9 cellular contexts compared by ENCODE assay signal in genomic region chr5:54645888-54646284, GRCh38.
DNase-seq lines count a peak whose midpoint lies in the region; ATAC-seq and TF ChIP-seq lines count a peak whose summit lies in the region.
"Had no signal": no experiment of that assay in that cellular context is flagged by ENCODE, and none has a peak within 500 bp of the region (broad histone marks: within the 10 kb centered on the region; RNA-seq: fewer than 3 reads in every experiment).

No MANE protein-coding gene starts in this region.

- H3K9me3 Mint-ChIP-seq in activated naive CD8-positive, alpha-beta T cell (ENCODE audit: low read depth): no peaks in the 10 kb centered on the region
- peaks cover 0 to 4% of the 10 kb centered on the region in 2 donors for H3K9me3 Mint-ChIP-seq in stimulated activated naive CD8-positive, alpha-beta T cell treated with anti-CD3 and anti-CD28 coated beads, Interleukin-15, amount 100 ng/mL, for 72 hours

- H3K9me3 ChIP-seq in Karpas-422 (ENCODE audit: low read length): no peaks in the 10 kb centered on the region
- H3K9me3 ChIP-seq in hepatocyte (ENCODE audit: low read depth): no peaks in the 10 kb centered on the region

- no peaks in the 10 kb centered on the region for H3K79me2 ChIP-seq in Karpas-422 (ENCODE audit: low read length)
- H3K79me2 ChIP-seq in hepatocyte: no peaks in the 10 kb centered on the region

- H3K27ac Mint-ChIP-seq in activated naive CD8-positive, alpha-beta T cell: peak overlapping the region; percentile 90
- peak overlapping the region in 1 of 2 donors; percentile 84 for H3K27ac Mint-ChIP-seq in stimulated activated naive CD8-positive, alpha-beta T cell treated with anti-CD3 and anti-CD28 coated beads, Interleukin-15, amount 100 ng/mL, for 72 hours

- H3K4me1 Mint-ChIP-seq in activated naive CD8-positive, alpha-beta T cell (ENCODE audit: low read depth): peaks cover 53% of the 10 kb centered on the region
- H3K4me1 Mint-ChIP-seq in stimulated activated naive CD8-positive, alpha-beta T cell treated with anti-CD3 and anti-CD28 coated beads, Interleukin-15, amount 100 ng/mL, for 72 hours: peaks cover 47% of the 10 kb centered on the region

- peaks cover 2% of the 10 kb centered on the region for H3K36me3 Mint-ChIP-seq in activated naive CD8-positive, alpha-beta T cell

- H3K27me3 ChIP-seq in Karpas-422 (ENCODE audit: low read length) (0 out of 2 replicates have a peak, but pooled peaks cover 4% of the 10 kb centered on the region), hepatocyte (no peaks in the 10 kb centered on the region)

- H3K4me2 ChIP-seq in Karpas-422 (ENCODE audit: low read depth, low read length, poor library complexity, severe bottlenecking): peak overlapping the region; percentile 5
- H3K4me2 ChIP-seq in hepatocyte: no peak overlapping the region

- peaks cover 8% of the 10 kb centered on the region; the same call in 1 of the 2 replicates for H3K4me1 ChIP-seq in Karpas-422 (ENCODE audit: low read length)
- H3K4me1 ChIP-seq in hepatocyte (ENCODE audit: insufficient read depth): peaks cover 10% of the 10 kb centered on the region

- H3K9me2 ChIP-seq in Karpas-422 (replicated peaks; ENCODE audit: insufficient read depth, low read length): no peaks in the 10 kb centered on the region
- H3K9me2 ChIP-seq in hepatocyte (replicated peaks; ENCODE audit: insufficient read depth): no peaks in the 10 kb centered on the region

- no peaks in the 10 kb centered on the region for H3K36me3 ChIP-seq in Karpas-422 (ENCODE audit: insufficient read depth, low read length)
- H3K36me3 ChIP-seq in hepatocyte (replicated peaks; ENCODE audit: insufficient read depth, low read depth): no peaks in the 10 kb centered on the region

- WGBS in hepatocyte (ENCODE audit: low lambda C conversion rate, missing lambda C conversion rate): 85% methylated on average over 2 of the region's 2 CpGs

- H4K20me1 ChIP-seq in Karpas-422 (ENCODE audit: insufficient read depth, low read depth, low read length) (no peaks in the 10 kb centered on the region), hepatocyte (ENCODE audit: insufficient read depth, poor library complexity, severe bottlenecking) (no peaks in the 10 kb centered on the region)

- no peak overlapping the region for H3K9ac ChIP-seq in Karpas-422 (ENCODE audit: low read length)

- TF ChIP-seq CTCF in hepatocyte (IDR thresholded peaks at IDR 0.05; ENCODE audit: poor library complexity): no peak
- no peak for TF ChIP-seq CTCF in GM20000 (IDR thresholded peaks at IDR 0.05; ENCODE audit: extremely low read depth, missing control alignments)

- no peaks in the 10 kb centered on the region for H3K27me3 Mint-ChIP-seq in activated naive CD8-positive, alpha-beta T cell
- H3K27me3 Mint-ChIP-seq in stimulated activated naive CD8-positive, alpha-beta T cell treated with anti-CD3 and anti-CD28 coated beads, Interleukin-15, amount 100 ng/mL, for 72 hours: no peaks in the 10 kb centered on the region

- H2AFZ ChIP-seq in Karpas-422 (ENCODE audit: low read length): no peak overlapping the region
- H2AFZ ChIP-seq in hepatocyte: no peak overlapping the region

- peak overlapping the region; percentile 77 for H3K4me3 Mint-ChIP-seq in activated naive CD8-positive, alpha-beta T cell
- H3K4me3 Mint-ChIP-seq in stimulated activated naive CD8-positive, alpha-beta T cell treated with anti-CD3 and anti-CD28 coated beads, Interleukin-15, amount 100 ng/mL, for 72 hours: peak overlapping the region; percentile 68 to 71

- H3K27ac ChIP-seq in Karpas-422 (ENCODE audit: low read length): no peak overlapping the region
- peak overlapping the region; percentile 46 for H3K27ac ChIP-seq in hepatocyte

- ATAC-seq in stimulated activated naive CD8-positive, alpha-beta T cell treated with anti-CD3 and anti-CD28 coated beads, Interleukin-15, amount 100 ng/mL, for 72 hours: no peak
- no peak for ATAC-seq in GM18511 (IDR thresholded peaks at IDR 0.05; ENCODE audit: unreplicated experiment)

- H3K4me3 ChIP-seq in Karpas-422 (ENCODE audit: low read length) (no peak overlapping the region), hepatocyte (no peak overlapping the region)

- no peak for DNase-seq in Karpas-422
- no peak for DNase-seq in hepatocyte (ENCODE audit: low spot score)
- no peak for DNase-seq in stimulated activated naive CD8-positive, alpha-beta T cell treated with anti-CD3 and anti-CD28 coated beads, Interleukin-15, amount 100 ng/mL, for 72 hours
- DNase-seq in hippocampal formation (lab: John Stamatoyannopoulos, UW): no peak
- DNase-seq in medulla oblongata (ENCODE audit: extremely low spot score): no peak
- DNase-seq in GM20000 (ENCODE audit: low spot score): no peak
- DNase-seq: NCI-H1048 had no signal
